Comparison of ENCODE assay signal across 37 cellular contexts in genomic region chr11:123035831-123036230, GRCh38. TPM values are rescaled to one million over a fixed set of nuclear protein-coding genes. Genes with fewer than 3 reads are reported as not detected.
"Had no signal": no experiment of that assay in that cellular context is flagged by ENCODE, and none has a peak within 500 bp of the region (broad histone marks: within the 10 kb centered on the region; RNA-seq: fewer than 3 reads in every experiment).

No MANE protein-coding gene starts in this region.

- H3K9me3 ChIP-seq: adrenal gland, body of pancreas, breast epithelium had no signal

- H3K27ac ChIP-seq: adrenal gland, body of pancreas, brain microvascular endothelial cell, breast epithelium, VCaP had no signal

- H3K4me1 ChIP-seq: body of pancreas, breast epithelium had no signal

- H3K27me3 ChIP-seq: adrenal gland, body of pancreas, brain microvascular endothelial cell, breast epithelium had no signal

- H3K4me3 ChIP-seq: adrenal gland, body of pancreas, breast epithelium had no signal

- ATAC-seq: activated CD8-positive, alpha-beta T cell treated with anti-CD3 and anti-CD28 coated beads for 36 hours; activated naive CD4-positive, alpha-beta T cell treated with anti-CD3 and anti-CD28 coated beads, Interleukin-2, amount 50 U/mL, for 72 hours; activated T-cell treated with anti-CD3 and anti-CD28 coated beads, Interleukin-2, amount 50 U/mL, for 4 hours; activated T-cell treated with anti-CD3 and anti-CD28 coated beads, Interleukin-2, amount 50 U/mL, for 72 hours; activated T-helper 17 cell treated with anti-CD3 and anti-CD28 coated beads, Interleukin-2, amount 50 U/mL, for 72 hours; body of pancreas had no signal

- DNase-seq: activated B cell treated with CpG ODN at 0.5 μM for 24 hours; activated CD4-positive, alpha-beta memory T cell treated with anti-CD3 and anti-CD28 coated beads for 36 hours; activated CD4-positive, alpha-beta T cell treated with anti-CD3 and anti-CD28 coated beads for 4 hours; activated CD4-positive, alpha-beta T cell treated with anti-CD3 and anti-CD28 coated beads, Interleukin-2, amount 10 ng/mL, durations not matched to agents 24 days and 14 days; activated CD4-positive, alpha-beta T cell treated with anti-CD3 and anti-CD28 coated beads, Interleukin-2, amount 50 U/mL, for 1 hour; activated CD4-positive, alpha-beta T cell treated with anti-CD3 and anti-CD28 coated beads, Interleukin-2, amount 50 U/mL, for 4 hours; activated CD4-positive, CD25-positive, alpha-beta regulatory T cell treated with anti-CD3 and anti-CD28 coated beads, Interleukin-2, amount 50 U/mL, for 72 hours; activated CD8-positive, alpha-beta memory T cell treated with anti-CD3 and anti-CD28 coated beads, Interleukin-2, amount 50 U/mL, for 4 hours; activated CD8-positive, alpha-beta T cell treated with anti-CD3 and anti-CD28 coated beads for 36 hours; activated effector memory CD4-positive, alpha-beta T cell treated with anti-CD3 and anti-CD28 coated beads, Interleukin-2, amount 50 U/mL, for 16 hours; activated gamma-delta T cell treated with Interleukin-2 at 50 U/mL for 16 hours; activated naive CD4-positive, alpha-beta T cell; activated naive CD4-positive, alpha-beta T cell treated with anti-CD3 and anti-CD28 coated beads for 36 hours; activated naive CD4-positive, alpha-beta T cell treated with anti-CD3 and anti-CD28 coated beads, Interleukin-2, amount 50 U/mL, for 16 hours; activated naive CD8-positive, alpha-beta T cell treated with anti-CD3 and anti-CD28 coated beads for 36 hours; activated T-cell treated with anti-CD3 and anti-CD28 coated beads for 4 hours; activated T-cell treated with anti-CD3 and anti-CD28 coated beads, Interleukin-2, amount 50 U/mL, for 1 hour; activated T-cell treated with anti-CD3 and anti-CD28 coated beads, Interleukin-2, amount 50 U/mL, for 4 hours; activated T-cell treated with anti-CD3 and anti-CD28 coated beads, Interleukin-2, amount 50 U/mL, for 72 hours; adrenal gland; amniotic stem cell; aorta; brain microvascular endothelial cell; central memory CD4-positive, alpha-beta T cell; T-helper 1 cell; T-helper 2 cell; T-helper 9 cell had no signal

- H3K36me3 ChIP-seq: adrenal gland, brain microvascular endothelial cell, breast epithelium had no signal

RNA-seq across cellular contexts. Expression of gene BSX, which starts 54.2 kb away (rescaled TPM):
- total RNA-seq: activated B cell treated with CpG ODN at 0.5 μM for 24 hours; activated CD4-positive, alpha-beta memory T cell treated with anti-CD3 and anti-CD28 coated beads for 36 hours; activated CD4-positive, alpha-beta T cell treated with anti-CD3 and anti-CD28 coated beads, Interleukin-2, amount 10 ng/mL, durations not matched to agents 24 days and 14 days; activated CD8-positive, alpha-beta memory T cell treated with anti-CD3 and anti-CD28 coated beads for 36 hours; activated CD8-positive, alpha-beta T cell treated with anti-CD3 and anti-CD28 coated beads for 36 hours; activated naive CD4-positive, alpha-beta T cell treated with anti-CD3 and anti-CD28 coated beads for 36 hours; activated naive CD4-positive, alpha-beta T cell treated with anti-CD3 and anti-CD28 coated beads, Interleukin-2, amount 50 U/mL, for 72 hours; activated naive CD8-positive, alpha-beta T cell treated with anti-CD3 and anti-CD28 coated beads for 36 hours; activated T-cell treated with anti-CD3 and anti-CD28 coated beads, Interleukin-2, amount 50 U/mL, for 4 hours; activated T-cell treated with anti-CD3 and anti-CD28 coated beads, Interleukin-2, amount 50 U/mL, for 72 hours; activated T-helper 1 cell treated with anti-CD3 and anti-CD28 coated beads, Interleukin-12 subunit alpha, Interleukin-12 subunit beta, Interleukin-2, Interleukin-4 antibody, amounts not matched to agents 30 ng/mL and 10 ng/mL and 1 ng/mL, durations not matched to agents 14 hours and 24 hours and 36 hours; activated T-helper 17 cell treated with anti-CD3 and anti-CD28 coated beads, Interleukin-2, amount 50 U/mL, for 72 hours; adrenal gland; aorta; astrocyte; body of pancreas; breast epithelium; cardiac septum; cerebellum had no signal
- polyA plus RNA-seq: adrenal gland, aorta had no signal
